In the genomic region with DNA sequence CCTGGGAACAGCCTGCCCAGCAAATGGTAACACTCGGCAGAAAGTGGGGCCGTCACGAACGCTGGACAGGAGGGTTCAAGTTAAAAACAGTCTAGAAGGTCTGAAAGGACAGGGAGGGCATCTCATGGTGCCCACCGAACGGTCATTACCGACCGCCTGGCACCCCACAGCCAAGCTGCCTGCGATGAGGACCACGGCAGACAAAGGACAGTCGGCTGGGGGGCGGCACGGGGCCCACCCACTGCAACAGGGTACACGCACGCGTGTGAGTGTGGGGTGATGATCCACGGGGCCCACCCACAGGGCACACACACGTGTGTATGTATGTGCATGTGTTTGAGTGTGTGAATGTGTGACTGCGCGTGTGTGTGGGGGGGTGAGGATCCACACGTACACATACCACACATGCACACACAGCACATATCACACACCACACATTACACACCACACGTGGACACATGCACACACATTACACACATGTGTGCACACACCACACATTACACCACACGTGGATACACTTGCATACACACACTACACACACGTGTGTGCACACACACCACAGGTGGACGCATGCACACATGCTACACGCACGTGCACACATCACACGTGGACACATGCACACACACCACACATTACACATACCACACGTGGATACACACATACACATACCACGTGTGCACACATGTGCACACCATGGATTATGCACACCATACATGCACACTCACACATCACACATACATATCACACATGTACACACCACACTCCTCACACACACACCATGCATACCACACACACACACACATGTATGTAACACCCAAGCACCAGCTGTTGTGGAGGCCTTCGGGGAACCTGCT, we compare ENCODE assay signal across 9 cellular contexts.
DNase-seq lines count a peak whose midpoint lies in the region; TF ChIP-seq lines count a peak whose summit lies in the region.
"Had no signal": no experiment of that assay in that cellular context is flagged by ENCODE, and none has a peak within 500 bp of the region (broad histone marks: within the 10 kb centered on the region; RNA-seq: fewer than 3 reads in every experiment).

No MANE protein-coding gene starts in this region.

- H3K4me1 Mint-ChIP-seq in chondrocyte (ENCODE audit: low read depth) (peaks cover 21% of the 10 kb centered on the region), nephron (peaks cover 15% of the 10 kb centered on the region)

- H3K4me3 Mint-ChIP-seq in chondrocyte (ENCODE audit: unreplicated experiment) (no peak overlapping the region), nephron (no peak overlapping the region)

- H3K4me2 ChIP-seq in MM.1S (ENCODE audit: low read depth, low read length) = peak overlapping the region; percentile 96
- no peak overlapping the region for H3K4me2 ChIP-seq in Karpas-422 (ENCODE audit: low read depth, low read length, poor library complexity, severe bottlenecking)

- no peak overlapping the region for H3K9ac ChIP-seq in MM.1S (ENCODE audit: low read length)
- no peak overlapping the region for H3K9ac ChIP-seq in Karpas-422 (ENCODE audit: low read length)

- H3K27ac Mint-ChIP-seq in chondrocyte (ENCODE audit: unreplicated experiment) (no peak overlapping the region), nephron (peak overlapping the region; percentile 45 to 75 (median 59))

- no peak for TF ChIP-seq CTCF in GM06990 (IDR thresholded peaks at IDR 0.05; ENCODE audit: insufficient read depth, low read length, poor library complexity, severe bottlenecking)
- TF ChIP-seq CTCF in MM.1S (IDR thresholded peaks at IDR 0.05; ENCODE audit: low read length) = no peak
- TF ChIP-seq CTCF in chondrocyte (IDR thresholded peaks at IDR 0.05) = no peak
- TF ChIP-seq CTCF in nephron (IDR thresholded peaks at IDR 0.05; ENCODE audit: unreplicated experiment in 3 of 3) = no peak

- peak overlapping the region; percentile 44 for H3K4me3 ChIP-seq in GM06990 (replicated peaks; ENCODE audit: low read depth, low read length)
- H3K4me3 ChIP-seq in MM.1S (ENCODE audit: low read length) = peak overlapping the region; percentile 62
- no peak overlapping the region for H3K4me3 ChIP-seq in Karpas-422 (ENCODE audit: low read length)

- H3K9me3 ChIP-seq in MM.1S (replicated peaks; ENCODE audit: insufficient read depth, low read length) (no peaks in the 10 kb centered on the region), Karpas-422 (ENCODE audit: low read length) (no peaks in the 10 kb centered on the region)

- H3K9me3 Mint-ChIP-seq in chondrocyte (ENCODE audit: low read depth) = no peaks in the 10 kb centered on the region
- no peaks in the 10 kb centered on the region for H3K9me3 Mint-ChIP-seq in nephron

- H3K27me3 ChIP-seq in GM06990 (replicated peaks; ENCODE audit: control insufficient read depth, insufficient read depth, low read length) (no peaks in the 10 kb centered on the region), MM.1S (replicated peaks; ENCODE audit: insufficient read depth, low read length) (peaks cover 97% of the 10 kb centered on the region), Karpas-422 (ENCODE audit: low read length) (no peaks in the 10 kb centered on the region)

- H3K36me3 Mint-ChIP-seq in chondrocyte (ENCODE audit: low read depth) (peaks cover 24% of the 10 kb centered on the region), nephron (ENCODE audit: low read depth) (peaks cover 24% of the 10 kb centered on the region)

- DNase-seq in GM06990 (ENCODE audit: extremely low read depth, insufficient read length) (no peak), MM.1S (no peak), chondrocyte (ENCODE audit: low spot score) (peak; percentile 68), NCI-H2227 treated with DMSO at 0.1 percent for 48 hours (lab: John Stamatoyannopoulos, UW) (no peak), NCI-H345 (lab: John Stamatoyannopoulos, UW) (no peak), Karpas-422 (no peak), kidney tubule cell (ENCODE audit: low spot score) (no peak)
- DNase-seq: SW 1271 had no signal

- H2AFZ ChIP-seq in MM.1S (ENCODE audit: low read length) (peak overlapping the region; percentile 75), Karpas-422 (ENCODE audit: low read length) (no peak overlapping the region)

- H3K9me2 ChIP-seq in MM.1S (replicated peaks; ENCODE audit: insufficient read depth, low read length) = no peaks in the 10 kb centered on the region
- no peaks in the 10 kb centered on the region for H3K9me2 ChIP-seq in Karpas-422 (replicated peaks; ENCODE audit: insufficient read depth, low read length)

- peaks cover 4% of the 10 kb centered on the region; the same call in 1 of the 2 replicates for H3K4me1 ChIP-seq in MM.1S (ENCODE audit: low read length)
- no peaks in the 10 kb centered on the region for H3K4me1 ChIP-seq in Karpas-422 (ENCODE audit: low read length)

- H3K27ac ChIP-seq in MM.1S (ENCODE audit: low read length) (no peak overlapping the region), Karpas-422 (ENCODE audit: low read length) (no peak overlapping the region)

- H3K36me3 ChIP-seq in GM06990 (ENCODE audit: control insufficient read depth, insufficient read depth, low read length) (no peaks in the 10 kb centered on the region), MM.1S (replicated peaks; ENCODE audit: insufficient read depth, low read length) (no peaks in the 10 kb centered on the region), Karpas-422 (ENCODE audit: insufficient read depth, low read length) (no peaks in the 10 kb centered on the region)

- H3K79me2 ChIP-seq in MM.1S (ENCODE audit: low read length) (no peaks in the 10 kb centered on the region), Karpas-422 (ENCODE audit: low read length) (no peaks in the 10 kb centered on the region)

- H3K27me3 Mint-ChIP-seq in chondrocyte (ENCODE audit: low read depth) = no peaks in the 10 kb centered on the region
- H3K27me3 Mint-ChIP-seq in nephron (ENCODE audit: low read depth) = no peaks in the 10 kb centered on the region

- no peaks in the 10 kb centered on the region for H3F3A ChIP-seq in MM.1S (ENCODE audit: insufficient read depth, low read length)

- no peaks in the 10 kb centered on the region for H4K20me1 ChIP-seq in MM.1S (ENCODE audit: insufficient read depth, low read length)
- H4K20me1 ChIP-seq in Karpas-422 (ENCODE audit: insufficient read depth, low read depth, low read length) = no peaks in the 10 kb centered on the region
